1 cellular context compared by ENCODE assay signal in the genomic region with DNA sequence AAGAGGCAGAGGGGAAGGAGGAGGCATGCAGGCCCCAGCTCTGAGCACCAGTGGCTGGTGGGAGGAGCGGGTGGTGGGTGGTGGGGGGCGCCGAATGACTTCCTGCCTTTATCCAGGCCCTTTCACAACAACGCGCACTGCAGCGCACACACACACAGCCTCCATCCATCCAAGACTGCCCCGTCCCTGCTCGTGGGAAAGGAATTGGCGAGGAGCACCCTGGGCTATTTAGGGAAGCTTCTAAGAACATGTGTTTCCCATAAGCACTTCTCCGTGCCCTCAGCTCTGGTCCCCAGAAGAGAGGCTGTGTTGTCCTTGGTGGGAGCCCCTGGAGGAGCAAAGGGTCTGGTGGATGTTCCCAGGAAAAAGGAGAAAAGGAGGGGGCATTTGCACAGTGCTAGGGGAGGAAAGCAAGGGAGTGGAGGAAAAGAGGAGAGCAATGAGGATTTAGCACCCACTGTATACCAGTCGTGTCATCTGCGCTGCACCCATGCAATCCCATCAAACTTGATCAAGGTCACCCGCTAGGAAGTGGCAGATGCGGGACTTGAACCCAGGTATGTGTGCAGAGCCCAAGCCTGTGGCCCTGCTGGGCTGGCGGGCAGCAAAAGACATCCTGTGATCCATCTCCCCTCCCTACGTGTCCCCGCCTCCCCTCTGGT.
TF ChIP-seq lines count a peak whose summit lies in the region.

No MANE protein-coding gene starts in this region.

TF ChIP-seq in K562, 482 proteins besides CTCF, POLR2A, EP300 and RAD21:
- TF ChIP-seq SOX6 (IDR thresholded peaks at IDR 0.05), result no peak
- TF ChIP-seq ZNF263 (CRISPR knock-in tag; IDR thresholded peaks at IDR 0.05; ENCODE audit: borderline replicate concordance), result 0 out of 2 replicates have a peak, but pooled peaks have one; percentile 29
